Comparison of ENCODE assay signal across 11 cellular contexts in the genomic region with DNA sequence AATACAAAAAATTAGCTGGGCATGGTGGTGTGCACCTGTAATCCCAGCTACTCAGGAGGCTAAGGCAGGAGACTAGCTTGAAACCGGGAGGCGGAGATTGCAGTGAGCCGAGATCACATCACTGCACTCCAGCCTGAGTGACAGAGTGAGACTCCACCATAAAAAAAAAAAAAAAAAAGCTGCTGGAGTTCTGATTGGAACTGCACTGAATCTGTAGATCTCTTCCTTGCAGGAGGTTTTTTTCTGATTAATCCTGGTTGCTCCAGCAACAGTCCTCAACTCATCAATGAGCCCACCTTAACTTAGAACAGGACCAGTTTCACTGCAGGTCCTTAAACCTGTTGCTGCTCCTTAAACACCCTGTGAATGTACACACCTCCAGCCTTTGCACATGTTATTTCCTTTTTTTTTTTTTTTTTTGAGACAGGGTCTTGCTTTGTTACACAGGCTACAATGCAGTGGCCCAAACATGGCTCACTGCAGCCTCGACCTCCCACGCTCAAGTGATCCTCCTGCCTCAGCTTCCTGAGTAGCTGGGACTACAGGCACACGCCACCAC. TPM values are rescaled to one million over a fixed set of nuclear protein-coding genes. Genes with fewer than 3 reads are reported as not detected.
DNase-seq lines count a peak whose midpoint lies in the region; ATAC-seq and TF ChIP-seq lines count a peak whose summit lies in the region.
"Had no signal": no experiment of that assay in that cellular context is flagged by ENCODE, and none has a peak within 500 bp of the region (broad histone marks: within the 10 kb centered on the region; RNA-seq: fewer than 3 reads in every experiment).

No MANE protein-coding gene starts in this region.

- H3K9ac ChIP-seq in GM23248, result no peak overlapping the region

- peaks cover 11% of the 10 kb centered on the region for H3K4me1 ChIP-seq in GM23248 (ENCODE audit: insufficient read depth)

- no peaks in the 10 kb centered on the region for H3K79me2 ChIP-seq in GM23248 (ENCODE audit: insufficient read depth)

- WGBS in GM23248 (ENCODE audit: low coverage in 1 of 2, low lambda C conversion rate in 2 of 2, missing lambda C conversion rate in 2 of 2), 2 experiments, result 80 to 82% methylated on average over 6 of the region's 6 CpGs

- H3K9me3 Mint-ChIP-seq in activated B cell treated with CpG ODN at 0.5 μM for 24 hours (no peaks in the 10 kb centered on the region), mesothelial cell of epicardium (no peaks in the 10 kb centered on the region)

- TF ChIP-seq CTCF in C4-2B (conservative IDR thresholded peaks at IDR 0.05) (no peak), activated B cell treated with CpG ODN at 0.5 μM for 24 hours (IDR thresholded peaks at IDR 0.05) (no peak), mesothelial cell of epicardium (IDR thresholded peaks at IDR 0.05; ENCODE audit: unreplicated experiment) (no peak)

- no peaks in the 10 kb centered on the region for H3K27me3 ChIP-seq in GM23248 (replicated peaks; ENCODE audit: insufficient read depth)
- H3K27me3 ChIP-seq: dorsolateral prefrontal cortex, MG63 had no signal

- peaks cover 9% of the 10 kb centered on the region for H3F3A ChIP-seq in GM23248 (ENCODE audit: insufficient read depth)

- H3K27ac ChIP-seq in C4-2B, result peak overlapping the region; percentile 49
- no peak overlapping the region for H3K27ac ChIP-seq in GM23248

- H2AFZ ChIP-seq in GM23248, result peak overlapping the region; percentile 98; the same call in 1 of the 2 replicates

- ATAC-seq in activated B cell treated with CpG ODN at 0.5 μM for 24 hours (ENCODE audit: low read depth) (no peak), HG02970 (IDR thresholded peaks at IDR 0.05; ENCODE audit: low FRiP score, unreplicated experiment) (no peak), GM19328 (IDR thresholded peaks at IDR 0.05; ENCODE audit: unreplicated experiment) (no peak)

- no peaks in the 10 kb centered on the region for H3K9me2 ChIP-seq in GM23248 (ENCODE audit: insufficient read depth)

- H3K4me3 ChIP-seq in GM23248, result no peak overlapping the region

- H3K36me3 ChIP-seq in GM23248 (ENCODE audit: low read depth), result no peaks in the 10 kb centered on the region
- H3K36me3 ChIP-seq: MG63 had no signal

- CTCF ChIA-PET in activated B cell treated with CpG ODN at 0.5 μM for 24 hours (lab: Charles Lee), result interaction anchor here (0.8 kb wide), 1 partner anchor 253 kb away, joined by 3 read pairs; no protein-coding TSS in a partner anchor

- H3K36me3 Mint-ChIP-seq in activated B cell treated with CpG ODN at 0.5 μM for 24 hours (ENCODE audit: low read depth) (peaks cover 4% of the 10 kb centered on the region), mesothelial cell of epicardium (no peaks in the 10 kb centered on the region)

- POLR2A ChIA-PET in activated B cell treated with CpG ODN at 0.5 μM for 24 hours (lab: Charles Lee), result interaction anchor here (0.7 to 3.7 kb wide), 3 partner anchors 10 to 626 kb away, joined by 3 to 50 read pairs (median 4); a partner anchor contains a TSS

- H3K4me3 Mint-ChIP-seq in activated B cell treated with CpG ODN at 0.5 μM for 24 hours, result peak overlapping the region; percentile 94
- H3K4me3 Mint-ChIP-seq in mesothelial cell of epicardium, result no peak overlapping the region

- no peaks in the 10 kb centered on the region for H3K9me3 ChIP-seq in GM23248 (ENCODE audit: low read depth)
- H3K9me3 ChIP-seq: MG63 had no signal

- peaks cover 38% of the 10 kb centered on the region for H3K4me1 Mint-ChIP-seq in activated B cell treated with CpG ODN at 0.5 μM for 24 hours
- H3K4me1 Mint-ChIP-seq in mesothelial cell of epicardium, result peaks cover 16% of the 10 kb centered on the region

- H3K27ac Mint-ChIP-seq in activated B cell treated with CpG ODN at 0.5 μM for 24 hours (no peak overlapping the region), mesothelial cell of epicardium (peak overlapping the region; percentile 94)

- H3K4me2 ChIP-seq in GM23248 (ENCODE audit: unreplicated experiment), result no peak overlapping the region

- in situ Hi-C loops in GM23248 (cut with MboI), result no loop called here

- no peak for DNase-seq in GM23248
- DNase-seq in activated B cell treated with CpG ODN at 0.5 μM for 24 hours, result no peak
- no peak for DNase-seq in mesothelial cell of epicardium (ENCODE audit: low spot score in 2 of 2, unreplicated experiment in 2 of 2)
- no peak for DNase-seq in CD1c-positive myeloid dendritic cell (ENCODE audit: extremely low spot score)
- DNase-seq: dorsolateral prefrontal cortex; MG63; occipital lobe; stimulated activated naive CD4-positive, alpha-beta T cell had no signal

- no peaks in the 10 kb centered on the region for H4K20me1 ChIP-seq in GM23248 (ENCODE audit: insufficient read depth)

- intact Hi-C loops in activated B cell treated with CpG ODN at 0.5 μM for 24 hours (cut with micrococcal nuclease), result no loop called here

- H3K27me3 Mint-ChIP-seq in activated B cell treated with CpG ODN at 0.5 μM for 24 hours (no peaks in the 10 kb centered on the region), mesothelial cell of epicardium (ENCODE audit: low read depth) (no peaks in the 10 kb centered on the region)

RNA-seq across cellular contexts. Expression of a gene that starts 1.6 kb away (rescaled TPM):
- 0.25 and 0.54 TPM in 2 replicates for total RNA-seq in GM23248 (2014; rRNA removed; shearing (Covaris generic))
- 0.81 and 1.4 TPM in 2 replicates for polyA plus RNA-seq in GM23248 (2016; fragmentation: Nextera tagmentation; extraction: Ambion mirVana)
- total RNA-seq in activated B cell treated with CpG ODN at 0.5 μM for 24 hours (0.56 and 1.1 TPM in 2 replicates), mesothelial cell of epicardium (1.3 to 2.1 TPM (median 1.7 TPM) in 3 replicates)

RNA-seq across cellular contexts. Expression of a gene that starts 10.0 kb away (rescaled TPM):
- 139 and 144 TPM in 2 replicates for total RNA-seq in GM23248 (2014; rRNA removed; shearing (Covaris generic))
- 101 TPM in 2 replicates for polyA plus RNA-seq in GM23248 (2016; fragmentation: Nextera tagmentation; extraction: Ambion mirVana)
- total RNA-seq in activated B cell treated with CpG ODN at 0.5 μM for 24 hours (133 and 143 TPM in 2 replicates), mesothelial cell of epicardium (126 to 133 TPM (median 130 TPM) in 3 replicates)

RNA-seq across cellular contexts. Expression of a gene that starts 37.8 kb away (rescaled TPM):
- 58.3 and 69.4 TPM in 2 replicates for total RNA-seq in GM23248 (2014; rRNA removed; shearing (Covaris generic))
- 103 and 107 TPM in 2 replicates for polyA plus RNA-seq in GM23248 (2016; fragmentation: Nextera tagmentation; extraction: Ambion mirVana)
- 47.2 and 48.0 TPM in 2 replicates for total RNA-seq in activated B cell treated with CpG ODN at 0.5 μM for 24 hours
- 67.6 to 70.2 TPM (median 68.1 TPM) in 3 replicates for total RNA-seq in mesothelial cell of epicardium
